9 cellular contexts compared by ENCODE assay signal in genomic region chr3:159260049-159260662, GRCh38.
A peak's percentile ranks its signal among the peaks of the same experiment; 100 is the strongest.
DNase-seq lines count a peak whose midpoint lies in the region; ATAC-seq, FAIRE-seq and TF ChIP-seq lines count a peak whose summit lies in the region.
"Had no signal": no experiment of that assay in that cellular context is flagged by ENCODE, and none has a peak within 500 bp of the region (broad histone marks: within the 10 kb centered on the region; RNA-seq: fewer than 3 reads in every experiment).

No MANE protein-coding gene starts in this region.

- H3K36me3 ChIP-seq in trophoblast cell (ENCODE audit: control insufficient read depth in 1 of 2, insufficient read depth in 2 of 2, low read length in 2 of 2) = no peaks in the 10 kb centered on the region

- no peak overlapping the region for H3K4me2 ChIP-seq in trophoblast cell (ENCODE audit: low read length)

- no peak overlapping the region for H2AK5ac ChIP-seq in trophoblast cell (ENCODE audit: low read length)

- H3K14ac ChIP-seq in trophoblast cell (ENCODE audit: low read length) = no peak overlapping the region

- DNase-seq in NCI-H524 (lab: John Stamatoyannopoulos, UW) (peak; percentile 59 to 72), NCI-H524 treated with DMSO at 0.1 percent for 48 hours (lab: John Stamatoyannopoulos, UW) (no peak), HEK293T (ENCODE audit: extremely low spot score) (peak; percentile 37), NCI-H2107 treated with DMSO at 0.1 percent for 48 hours (lab: John Stamatoyannopoulos, UW; ENCODE audit: unreplicated experiment) (peak; percentile 40), frontal cortex (ENCODE audit: low spot score in 2 of 2) (peak; percentile 2 to 23), trophoblast cell (peak; percentile 35 to 80)
- peak; percentile 55 for DNase-seq in activated CD4-positive, alpha-beta T cell treated with anti-CD3 and anti-CD28 coated beads, Interleukin-2, amount 10 ng/mL, durations not matched to agents 7 days and 5 days

- H3K4me1 ChIP-seq in trophoblast cell (ENCODE audit: control insufficient read depth in 1 of 2, insufficient read depth in 2 of 2, low read length in 2 of 2) = no peaks in the 10 kb centered on the region

- H3K4me3 ChIP-seq in trophoblast cell (ENCODE audit: low read depth, low read length) = no peak overlapping the region

- no peak overlapping the region for H4K8ac ChIP-seq in trophoblast cell (ENCODE audit: low read depth, low read length)

- no peak overlapping the region for H3K27ac Mint-ChIP-seq in activated CD4-positive, alpha-beta T cell treated with anti-CD3 and anti-CD28 coated beads, Interleukin-2, amount 10 ng/mL, durations not matched to agents 7 days and 5 days
- H3K27ac Mint-ChIP-seq: stimulated activated naive CD8-positive, alpha-beta T cell treated with anti-CD3 and anti-CD28 coated beads, Interleukin-15, Interleukin-2, amounts not matched to agents 100 ng/mL and 50 ng/mL, for 24 hours had no signal

- no peak overlapping the region for H4K12ac ChIP-seq in trophoblast cell (ENCODE audit: low read depth, low read length)

- peaks cover 3% of the 10 kb centered on the region for H3K27me3 Mint-ChIP-seq in activated CD4-positive, alpha-beta T cell treated with anti-CD3 and anti-CD28 coated beads, Interleukin-2, amount 10 ng/mL, durations not matched to agents 7 days and 5 days

- H3K79me1 ChIP-seq in trophoblast cell (ENCODE audit: low read length) = no peaks in the 10 kb centered on the region

- no peak overlapping the region for H3K4me3 Mint-ChIP-seq in activated CD4-positive, alpha-beta T cell treated with anti-CD3 and anti-CD28 coated beads, Interleukin-2, amount 10 ng/mL, durations not matched to agents 7 days and 5 days
- H3K4me3 Mint-ChIP-seq: stimulated activated naive CD8-positive, alpha-beta T cell treated with anti-CD3 and anti-CD28 coated beads, Interleukin-15, Interleukin-2, amounts not matched to agents 100 ng/mL and 50 ng/mL, for 24 hours had no signal

- H3K4ac ChIP-seq in trophoblast cell (ENCODE audit: low read depth, low read length) = no peak overlapping the region

- H3K9me3 Mint-ChIP-seq in activated CD4-positive, alpha-beta T cell treated with anti-CD3 and anti-CD28 coated beads, Interleukin-2, amount 10 ng/mL, durations not matched to agents 7 days and 5 days = no peaks in the 10 kb centered on the region
- H3K9me3 Mint-ChIP-seq: stimulated activated naive CD8-positive, alpha-beta T cell treated with anti-CD3 and anti-CD28 coated beads, Interleukin-15, Interleukin-2, amounts not matched to agents 100 ng/mL and 50 ng/mL, for 24 hours had no signal

- peak; percentile 92 for FAIRE-seq in frontal cortex (lab: Jason Lieb, UNC)

- no peaks in the 10 kb centered on the region for H3K79me2 ChIP-seq in trophoblast cell (ENCODE audit: control insufficient read depth, insufficient read depth, low read length, poor library complexity)

- no peak for ATAC-seq in activated CD4-positive, CD25-positive, alpha-beta regulatory T cell treated with anti-CD3 and anti-CD28 coated beads, Interleukin-2, amount 50 U/mL, for 24 hours

- no peak overlapping the region for H2BK5ac ChIP-seq in trophoblast cell (ENCODE audit: low read depth, low read length, poor library complexity)

- H3K9me3 ChIP-seq in trophoblast cell (ENCODE audit: insufficient read depth, low read depth, low read length) = no peaks in the 10 kb centered on the region

- H3K27ac ChIP-seq in trophoblast cell (ENCODE audit: low read depth, low read length) = no peak overlapping the region

- no peaks in the 10 kb centered on the region for H3K36me3 Mint-ChIP-seq in activated CD4-positive, alpha-beta T cell treated with anti-CD3 and anti-CD28 coated beads, Interleukin-2, amount 10 ng/mL, durations not matched to agents 7 days and 5 days (ENCODE audit: low read depth)

- H3K23ac ChIP-seq in trophoblast cell (ENCODE audit: low read length) = no peak overlapping the region

- no peak overlapping the region for H2BK120ac ChIP-seq in trophoblast cell (ENCODE audit: insufficient read depth, low read length, poor library complexity)

- no peak overlapping the region for H4K91ac ChIP-seq in trophoblast cell (ENCODE audit: low read depth, low read length)

- CTCF ChIA-PET in HEK293T (lab: Yijun Ruan, JAX) = interaction anchor here (0.7 to 2.8 kb wide), 5 partner anchors 13 to 415 kb away, joined by 3 to 19 read pairs (median 3); no protein-coding TSS in a partner anchor
- CTCF ChIA-PET in activated CD4-positive, alpha-beta T cell treated with anti-CD3 and anti-CD28 coated beads, Interleukin-2, amount 10 ng/mL, durations not matched to agents 7 days and 5 days (lab: Charles Lee) = interaction anchor here (1.0 kb wide), 1 partner anchor 420 kb away, joined by 3 read pairs; no protein-coding TSS in a partner anchor

- H3K18ac ChIP-seq in trophoblast cell (ENCODE audit: low read length) = no peak overlapping the region

- no peak overlapping the region for H2AFZ ChIP-seq in trophoblast cell (ENCODE audit: insufficient read depth, low read length, poor library complexity)

- H2BK12ac ChIP-seq in trophoblast cell (ENCODE audit: low read length) = no peak overlapping the region

- H3K4me1 Mint-ChIP-seq in activated CD4-positive, alpha-beta T cell treated with anti-CD3 and anti-CD28 coated beads, Interleukin-2, amount 10 ng/mL, durations not matched to agents 7 days and 5 days = no peaks in the 10 kb centered on the region

- no peaks in the 10 kb centered on the region for H3K27me3 ChIP-seq in trophoblast cell (ENCODE audit: insufficient read depth, low read length)

- H3K9ac ChIP-seq in trophoblast cell (ENCODE audit: low read length) = no peak overlapping the region

- no CpG with 5 or more reads among the region's 5 CpGs for WGBS in trophoblast cell (ENCODE audit: extremely low coverage, insufficient coverage, insufficient read length)

- POLR2A ChIA-PET in HEK293T (lab: Yijun Ruan, JAX) = no interaction called here
- POLR2A ChIA-PET in activated CD4-positive, alpha-beta T cell treated with anti-CD3 and anti-CD28 coated beads, Interleukin-2, amount 10 ng/mL, durations not matched to agents 7 days and 5 days (lab: Charles Lee) = no interaction called here

TF ChIP-seq in HEK293T, 16 proteins besides CTCF, POLR2A, EP300 and RAD21:
- no peak for TF ChIP-seq NFRKB (IDR thresholded peaks at IDR 0.05)
- TF ChIP-seq TARDBP (IDR thresholded peaks at IDR 0.05) = no peak
- TF ChIP-seq SP1 (IDR thresholded peaks at IDR 0.05) = no peak
- no peak for TF ChIP-seq FOXM1 (IDR thresholded peaks at IDR 0.05; ENCODE audit: borderline replicate concordance)
- TF ChIP-seq FOXA1 (IDR thresholded peaks at IDR 0.05) = no peak
- no peak for TF ChIP-seq CTBP1 (IDR thresholded peaks at IDR 0.05; ENCODE audit: borderline replicate concordance)
